Comparison of ENCODE assay signal across 8 cellular contexts in the genomic region with DNA sequence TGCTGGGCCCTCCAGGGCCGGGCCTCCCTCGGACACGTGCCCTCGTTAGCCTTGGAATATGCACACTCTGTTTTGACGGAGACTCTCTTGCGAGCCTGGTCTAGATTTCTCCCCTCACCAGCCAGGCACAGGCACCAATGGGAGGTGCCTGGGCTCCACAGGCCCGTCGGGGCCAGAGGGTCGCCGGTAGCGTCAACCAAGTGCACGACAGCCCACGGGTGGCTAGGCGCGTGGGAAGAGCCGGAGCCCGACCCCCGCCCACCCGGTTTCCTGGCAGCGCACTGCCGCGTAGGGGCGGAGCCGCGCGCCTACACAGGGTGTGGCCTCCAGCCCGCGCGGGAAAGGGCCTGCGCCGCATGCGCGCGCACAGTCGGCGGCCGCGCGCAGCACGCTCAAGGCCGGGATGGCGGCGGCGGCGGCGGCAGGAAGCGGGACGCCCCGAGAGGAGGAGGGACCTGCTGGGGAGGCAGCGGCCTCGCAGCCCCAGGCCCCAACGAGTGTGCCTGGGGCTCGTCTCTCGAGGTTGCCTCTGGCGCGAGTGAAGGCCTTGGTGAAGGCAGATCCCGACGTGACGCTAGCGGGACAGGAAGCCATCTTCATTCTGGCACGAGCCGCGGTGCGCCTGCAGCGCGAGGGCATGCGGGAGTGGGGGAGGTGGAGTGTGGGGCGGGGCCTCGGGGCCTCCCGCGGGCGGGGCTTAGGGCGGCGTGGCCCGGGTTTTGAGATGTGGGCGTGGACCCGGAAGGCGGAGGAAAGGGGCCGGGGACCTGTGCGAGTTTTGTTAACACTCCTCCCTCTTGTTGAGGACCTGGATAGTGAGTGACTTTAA. TPM values are rescaled to one million over a fixed set of nuclear protein-coding genes. Genes with fewer than 3 reads are reported as not detected.
A peak's percentile ranks its signal among the peaks of the same experiment; 100 is the strongest.
DNase-seq lines count a peak whose midpoint lies in the region; ATAC-seq, FAIRE-seq and TF ChIP-seq lines count a peak whose summit lies in the region.

A gene with protein sequence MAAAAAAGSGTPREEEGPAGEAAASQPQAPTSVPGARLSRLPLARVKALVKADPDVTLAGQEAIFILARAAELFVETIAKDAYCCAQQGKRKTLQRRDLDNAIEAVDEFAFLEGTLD (plus strand): TSS at position 367 of the 829 bp plus-strand sequence. CDS start 37 bp downstream, at position 404.

- H3K36me3 ChIP-seq in Caco-2 (ENCODE audit: control insufficient read depth, insufficient read depth, low read length) (0 out of 2 replicates have a peak, but pooled peaks cover 2% of the 10 kb centered on the region), NT2/D1 (ENCODE audit: insufficient read depth, insufficient read length, low read length) (peaks cover 24% of the 10 kb centered on the region), endocrine pancreas (ENCODE audit: control insufficient read depth, insufficient read depth, low read length) (no peaks in the 10 kb centered on the region), mesendoderm (ENCODE audit: control insufficient read depth, insufficient read depth, low read length) (no peaks in the 10 kb centered on the region)

- peaks cover 29% of the 10 kb centered on the region for H3K36me3 Mint-ChIP-seq in Caco-2 (ENCODE audit: insufficient read depth, unreplicated experiment)
- H3K36me3 Mint-ChIP-seq in activated CD8-positive, alpha-beta memory T cell treated with anti-CD3 and anti-CD28 coated beads, Interleukin-2, amount 10 ng/mL, durations not matched to agents 7 days and 5 days, result peaks cover 41% of the 10 kb centered on the region

- no peak within 1 kb of the TSS for H3K23ac ChIP-seq in mesendoderm (ENCODE audit: low read length)

- H3K27me3 ChIP-seq in Caco-2 (replicated peaks; ENCODE audit: control insufficient read depth, insufficient read depth, low read length) (no peaks in the 10 kb centered on the region), NT2/D1 (ENCODE audit: insufficient read depth, insufficient read length) (no peaks in the 10 kb centered on the region), endocrine pancreas (ENCODE audit: control insufficient read depth, insufficient read depth, low read length) (no peaks in the 10 kb centered on the region), mesendoderm (ENCODE audit: insufficient read depth, low read length, poor library complexity) (no peaks in the 10 kb centered on the region)

- no peaks in the 10 kb centered on the region for H3K79me1 ChIP-seq in mesendoderm (ENCODE audit: low read length)

- H3K4me2 ChIP-seq in mesendoderm (ENCODE audit: low read length), result peak within 1 kb of the TSS; percentile 85

- peak within 1 kb of the TSS; percentile 74 for H3K9ac ChIP-seq in NT2/D1 (ENCODE audit: insufficient read length, low read depth)
- peak within 1 kb of the TSS; percentile 30 for H3K9ac ChIP-seq in endocrine pancreas (ENCODE audit: control insufficient read depth, insufficient read depth, low read length)
- H3K9ac ChIP-seq in mesendoderm (ENCODE audit: low read length), result peak within 1 kb of the TSS; percentile 87

- no peaks in the 10 kb centered on the region for H3K9me3 Mint-ChIP-seq in Caco-2 (ENCODE audit: unreplicated experiment)
- no peaks in the 10 kb centered on the region for H3K9me3 Mint-ChIP-seq in activated CD8-positive, alpha-beta memory T cell treated with anti-CD3 and anti-CD28 coated beads, Interleukin-2, amount 10 ng/mL, durations not matched to agents 7 days and 5 days (ENCODE audit: low read depth)

- H3K4me1 Mint-ChIP-seq in Caco-2 (ENCODE audit: low read depth, unreplicated experiment), result peaks cover 22% of the 10 kb centered on the region
- H3K4me1 Mint-ChIP-seq in activated CD8-positive, alpha-beta memory T cell treated with anti-CD3 and anti-CD28 coated beads, Interleukin-2, amount 10 ng/mL, durations not matched to agents 7 days and 5 days, result peaks cover 42% of the 10 kb centered on the region

- H4K5ac ChIP-seq in mesendoderm (ENCODE audit: low read length), result no peak within 1 kb of the TSS

- peak within 1 kb of the TSS; percentile 92 for H3K4me3 Mint-ChIP-seq in Caco-2 (ENCODE audit: unreplicated experiment)
- peak within 1 kb of the TSS; percentile 80 for H3K4me3 Mint-ChIP-seq in activated CD8-positive, alpha-beta memory T cell treated with anti-CD3 and anti-CD28 coated beads, Interleukin-2, amount 10 ng/mL, durations not matched to agents 7 days and 5 days

- H3K4me1 ChIP-seq in Caco-2 (peaks cover 14% of the 10 kb centered on the region), NT2/D1 (ENCODE audit: insufficient read depth, insufficient read length) (peaks cover 2% of the 10 kb centered on the region), endocrine pancreas (ENCODE audit: control insufficient read depth, insufficient read depth, low read length) (no peaks in the 10 kb centered on the region), mesendoderm (ENCODE audit: control insufficient read depth, low read depth, low read length) (no peaks in the 10 kb centered on the region)

- ATAC-seq in GM21381 (IDR thresholded peaks at IDR 0.05; ENCODE audit: unreplicated experiment), result peak; percentile 88
- peak; percentile 94 for ATAC-seq in activated CD8-positive, alpha-beta memory T cell treated with anti-CD3 and anti-CD28 coated beads, Interleukin-2, amount 10 ng/mL, durations not matched to agents 7 days and 5 days

- peak within 1 kb of the TSS; percentile 90 for H3K4me3 ChIP-seq in Caco-2 (ENCODE audit: low read depth, low read length)
- peak within 1 kb of the TSS; percentile 59 for H3K4me3 ChIP-seq in NT2/D1 (ENCODE audit: insufficient read length, low read depth)
- H3K4me3 ChIP-seq in endocrine pancreas (ENCODE audit: control insufficient read depth, insufficient read depth, low read length), result peak within 1 kb of the TSS; percentile 63
- H3K4me3 ChIP-seq in mesendoderm (ENCODE audit: low read length), result peak within 1 kb of the TSS; percentile 56

- H3K18ac ChIP-seq in mesendoderm (ENCODE audit: low read length), result peak within 1 kb of the TSS; percentile 11

- DNase-seq in Caco-2 (peak; percentile 95 to 96), HTR-8/SVneo (ENCODE audit: insufficient read length, low spot score) (peak; percentile 86), NT2/D1 (ENCODE audit: low read depth, low spot score) (peak; percentile 76), mesendoderm (peak; percentile 93)
- DNase-seq in activated CD8-positive, alpha-beta memory T cell treated with anti-CD3 and anti-CD28 coated beads, Interleukin-2, amount 10 ng/mL, durations not matched to agents 7 days and 5 days, result peak; percentile 96
- peak; percentile 89 for DNase-seq in stimulated activated CD8-positive, alpha-beta memory T cell treated with anti-CD3 and anti-CD28 coated beads, Interleukin-12 subunit alpha, Interleukin-12 subunit beta, amount 100 ng/mL, for 4 hours (ENCODE audit: low read depth)

- no peaks in the 10 kb centered on the region for H3K27me3 Mint-ChIP-seq in Caco-2 (ENCODE audit: insufficient read depth, unreplicated experiment)
- H3K27me3 Mint-ChIP-seq in activated CD8-positive, alpha-beta memory T cell treated with anti-CD3 and anti-CD28 coated beads, Interleukin-2, amount 10 ng/mL, durations not matched to agents 7 days and 5 days, result no peaks in the 10 kb centered on the region

- no peak within 1 kb of the TSS for H2BK120ac ChIP-seq in mesendoderm (ENCODE audit: low read depth, low read length)

- no peaks in the 10 kb centered on the region for H3K79me2 ChIP-seq in mesendoderm (ENCODE audit: control insufficient read depth, insufficient read depth, low read length)

- H4K8ac ChIP-seq in mesendoderm (ENCODE audit: low read depth, low read length), result no peak within 1 kb of the TSS

- H3K9me3 ChIP-seq in Caco-2 (no peaks in the 10 kb centered on the region), NT2/D1 (ENCODE audit: insufficient read depth, low read length) (peaks cover 22% of the 10 kb centered on the region), endocrine pancreas (ENCODE audit: control insufficient read depth, low read length) (no peaks in the 10 kb centered on the region)

- POLR2A ChIA-PET in Caco-2 (lab: Charles Lee), result no interaction called here

- H3K27ac Mint-ChIP-seq in Caco-2 (ENCODE audit: unreplicated experiment), result peak within 1 kb of the TSS; percentile 98
- H3K27ac Mint-ChIP-seq in activated CD8-positive, alpha-beta memory T cell treated with anti-CD3 and anti-CD28 coated beads, Interleukin-2, amount 10 ng/mL, durations not matched to agents 7 days and 5 days, result peak within 1 kb of the TSS; percentile 91

- no peak within 1 kb of the TSS for H2AK5ac ChIP-seq in mesendoderm (ENCODE audit: low read length)

- peak within 1 kb of the TSS; percentile 98 for H3K56ac ChIP-seq in mesendoderm (ENCODE audit: low read length)

- peak; percentile 95 for FAIRE-seq in HTR-8/SVneo (lab: Jason Lieb, UNC)

- CTCF ChIA-PET in Caco-2 (lab: Charles Lee), result no interaction called here
- CTCF ChIA-PET in activated CD8-positive, alpha-beta memory T cell treated with anti-CD3 and anti-CD28 coated beads, Interleukin-2, amount 10 ng/mL, durations not matched to agents 7 days and 5 days (lab: Charles Lee), result interaction anchor here (1.2 kb wide), 1 partner anchor 36 kb away, joined by 3 read pairs; no protein-coding TSS in a partner anchor

- H2BK15ac ChIP-seq in mesendoderm (replicated peaks; ENCODE audit: low read depth), result no peak within 1 kb of the TSS

- intact Hi-C loops in Caco-2 (cut with micrococcal nuclease; ENCODE audit: unreplicated experiment), result loop anchor here (1.0 to 2.0 kb wide), 3 partner anchors 9 to 40 kb away; no protein-coding TSS in a partner anchor

- H3K4ac ChIP-seq in mesendoderm (ENCODE audit: low read depth, low read length), result peak within 1 kb of the TSS; percentile 26

- H2BK5ac ChIP-seq in mesendoderm (ENCODE audit: low read length), result peak within 1 kb of the TSS; percentile 88

- no CpG with 5 or more reads among the region's 80 CpGs for WGBS in mesendoderm (ENCODE audit: extremely low coverage, insufficient coverage, low lambda C conversion rate)

- no peak within 1 kb of the TSS for H3K27ac ChIP-seq in mesendoderm (ENCODE audit: low read depth, low read length)

- peak in 1 of 2 experiments; percentile 2 for TF ChIP-seq CTCF in Caco-2 (IDR thresholded peaks at IDR 0.05; ENCODE audit: insufficient read depth in 1 of 2, low read depth in 1 of 2, low read length in 1 of 2, severe bottlenecking in 1 of 2, unreplicated experiment in 1 of 2)

- no TSS peak for BruUV-seq in Caco-2 (replicated peaks; lab: Mats Ljungman, UMichigan)

RNA-seq across cellular contexts. Expression of the gene that starts here (rescaled TPM):
- 101 and 117 TPM in 2 replicates for total RNA-seq in Caco-2 (2022)
- total RNA-seq in activated CD8-positive, alpha-beta memory T cell treated with anti-CD3 and anti-CD28 coated beads, Interleukin-2, amount 10 ng/mL, durations not matched to agents 7 days and 5 days, result 10 to 100 TPM; 46.9 to 49.3 TPM
- 31.7 TPM for polyA plus RNA-seq in mesendoderm (2013, experiment 1 of 2)
- 29.4 TPM for polyA plus RNA-seq in mesendoderm (2013, experiment 2 of 2)

Comparison
In these comparisons a context has a peak if more than half of its experiments do, and no peak if none do; other contexts are left out.
1. H3K9ac ChIP-seq: peak in every context shown above with its lines; median percentile 87 in mesendoderm; 74 in NT2/D1; 30 in endocrine pancreas.